Comparison of ENCODE assay signal across 21 cellular contexts in the genomic region with DNA sequence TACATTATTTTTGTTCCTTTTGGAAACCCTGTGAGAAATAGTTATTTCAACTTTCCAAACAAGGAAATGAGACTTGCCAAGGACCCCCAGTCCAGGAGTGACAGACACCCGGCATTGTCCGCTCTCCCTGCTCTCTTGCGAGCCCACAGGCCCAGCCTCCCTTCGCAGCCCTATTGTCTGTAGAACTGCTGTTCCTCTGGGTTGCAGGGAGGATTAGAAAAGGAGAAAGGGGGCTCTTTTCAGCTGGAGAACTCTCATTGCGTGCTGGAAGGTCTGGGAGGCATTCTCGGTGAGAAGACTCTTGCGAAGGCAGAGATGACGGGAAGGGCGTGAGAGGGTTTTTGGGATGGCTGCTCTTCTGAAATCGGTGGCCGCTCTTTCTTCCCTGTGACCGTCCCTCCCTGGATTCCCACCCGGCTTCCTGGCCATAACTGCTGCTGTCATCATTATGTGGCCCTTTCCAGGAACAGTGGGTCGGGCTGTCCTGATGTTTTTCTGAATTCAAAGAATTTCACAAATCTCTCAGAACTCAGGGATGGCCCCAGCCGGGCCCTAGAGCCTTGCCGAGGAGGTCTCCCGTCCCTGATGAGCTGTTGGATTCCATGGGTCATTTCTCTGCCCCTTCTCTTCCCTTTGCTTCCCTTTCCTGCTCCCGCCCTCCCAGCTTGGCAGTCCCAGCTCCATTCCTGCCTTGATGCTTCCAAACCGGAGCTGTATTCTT. TPM values are rescaled to one million over a fixed set of nuclear protein-coding genes. Genes with fewer than 3 reads are reported as not detected.
"Had no signal": no experiment of that assay in that cellular context is flagged by ENCODE, and none has a peak within 500 bp of the region (broad histone marks: within the 10 kb centered on the region; RNA-seq: fewer than 3 reads in every experiment).

No MANE protein-coding gene starts in this region.

- H3K9me3 ChIP-seq: mucosa of descending colon, psoas muscle, testis, tibial nerve had no signal

- H3K36me3 Mint-ChIP-seq: naive thymus-derived CD8-positive, alpha-beta T cell; stimulated activated naive B cell treated with anti-CD40 and anti-IgM and Interleukin-4, amounts not matched to agents 10 μg/mL and 1 μg/mL and 100 μg/mL, for 72 hours had no signal

- H3K9ac ChIP-seq: parathyroid adenoma had no signal

- H3K27ac Mint-ChIP-seq: stimulated activated naive B cell treated with anti-CD40 and anti-IgM and Interleukin-4, amounts not matched to agents 10 μg/mL and 1 μg/mL and 100 μg/mL, for 72 hours; stimulated activated naive CD8-positive, alpha-beta T cell treated with anti-CD3 and anti-CD28 coated beads, Interleukin-15, amount 100 ng/mL, for 72 hours had no signal

- H3K4me1 ChIP-seq: psoas muscle had no signal

- ATAC-seq: left colon; left ventricle myocardium superior; mucosa of descending colon; naive thymus-derived CD8-positive, alpha-beta T cell; psoas muscle; sciatic nerve; stimulated activated naive B cell treated with anti-CD40 and anti-IgM and Interleukin-4, amounts not matched to agents 10 μg/mL and 1 μg/mL and 100 μg/mL, for 72 hours; stimulated activated naive CD8-positive, alpha-beta T cell treated with anti-CD3 and anti-CD28 coated beads, Interleukin-15, amount 100 ng/mL, for 72 hours had no signal

- H3K27ac ChIP-seq: dorsolateral prefrontal cortex, parathyroid adenoma, psoas muscle, testis, tibial nerve had no signal

- H3K36me3 ChIP-seq: tibial nerve had no signal

- H3K27me3 ChIP-seq: dorsolateral prefrontal cortex, testis had no signal

- H3K4me3 ChIP-seq: dorsolateral prefrontal cortex, lung, mucosa of descending colon, psoas muscle, testis, tibial nerve had no signal

- H2AFZ ChIP-seq: parathyroid adenoma had no signal

- H3K79me2 ChIP-seq: parathyroid adenoma had no signal

- H3K9me3 Mint-ChIP-seq: naive thymus-derived CD8-positive, alpha-beta T cell; stimulated activated naive B cell treated with anti-CD40 and anti-IgM and Interleukin-4, amounts not matched to agents 10 μg/mL and 1 μg/mL and 100 μg/mL, for 72 hours; stimulated activated naive CD8-positive, alpha-beta T cell treated with anti-CD3 and anti-CD28 coated beads, Interleukin-15, amount 100 ng/mL, for 72 hours had no signal

- DNase-seq: cortex of kidney; dorsolateral prefrontal cortex; effector CD8-positive, alpha-beta T cell; foreskin melanocyte; head of caudate nucleus; hippocampal formation; left colon; left ventricle myocardium superior; mucosa of descending colon; naive thymus-derived CD8-positive, alpha-beta T cell; psoas muscle; retina; stimulated activated CD4-positive, alpha-beta T cell treated with anti-CD3 and anti-CD28 coated beads, Interleukin-2, amount 100 ng/mL, for 24 hours; stimulated activated CD4-positive, alpha-beta T cell treated with anti-CD3 and anti-CD28 coated beads, Interleukin-4, amount 100 ng/mL, for 4 hours; stimulated activated naive B cell treated with anti-CD40 and anti-IgM and Interleukin-4, amounts not matched to agents 10 μg/mL and 1 μg/mL and 100 μg/mL, for 72 hours; stimulated activated naive CD8-positive, alpha-beta T cell treated with anti-CD3 and anti-CD28 coated beads, Interleukin-15, amount 100 ng/mL, for 72 hours; testis had no signal

- H3K4me3 Mint-ChIP-seq: naive thymus-derived CD8-positive, alpha-beta T cell; stimulated activated naive B cell treated with anti-CD40 and anti-IgM and Interleukin-4, amounts not matched to agents 10 μg/mL and 1 μg/mL and 100 μg/mL, for 72 hours; stimulated activated naive CD8-positive, alpha-beta T cell treated with anti-CD3 and anti-CD28 coated beads, Interleukin-15, amount 100 ng/mL, for 72 hours had no signal

RNA-seq across cellular contexts. Expression of gene STC2, which starts 29.8 kb away (rescaled TPM):
- total RNA-seq: naive thymus-derived CD8-positive, alpha-beta T cell had no signal
- polyA plus RNA-seq: naive thymus-derived CD8-positive, alpha-beta T cell had no signal
